In the genomic region with DNA sequence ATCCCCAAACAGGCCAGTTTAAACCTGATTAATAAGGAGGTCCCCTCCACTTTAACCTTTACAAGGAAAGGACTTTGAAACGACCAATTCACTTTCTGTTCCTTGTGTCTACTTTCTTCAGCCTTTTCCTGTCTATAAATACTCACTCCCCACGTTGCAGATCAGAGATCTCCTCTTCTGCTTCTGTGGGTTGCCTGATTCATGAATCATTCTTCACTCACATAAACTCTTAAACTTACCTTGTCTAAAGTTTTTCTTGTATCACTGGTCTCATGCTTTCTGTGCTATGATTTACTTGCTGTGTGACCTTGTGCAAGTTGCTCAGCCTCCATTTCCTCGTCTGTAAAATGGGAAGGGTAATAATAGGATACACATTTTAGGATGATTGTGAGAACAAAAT, we compare ENCODE assay signal across 28 cellular contexts.
"Had no signal": no experiment of that assay in that cellular context is flagged by ENCODE, and none has a peak within 500 bp of the region (broad histone marks: within the 10 kb centered on the region; RNA-seq: fewer than 3 reads in every experiment).

No MANE protein-coding gene starts in this region.

- H3K4me3 ChIP-seq: heart right ventricle, left ventricle myocardium inferior, lung, stomach, thyroid gland, upper lobe of left lung, vagina had no signal

- DNase-seq: activated B cell treated with CpG ODN at 0.5 μM for 24 hours; activated CD4-positive, alpha-beta T cell treated with anti-CD3 and anti-CD28 coated beads, Interleukin-2, amount 50 U/mL, for 1 hour; activated CD8-positive, alpha-beta memory T cell treated with anti-CD3 and anti-CD28 coated beads, Interleukin-2, amount 10 ng/mL, durations not matched to agents 7 days and 5 days; activated CD8-positive, alpha-beta T cell treated with anti-CD3 and anti-CD28 coated beads, Interleukin-2, amount 10 ng/mL, durations not matched to agents 7 days and 5 days; activated naive CD8-positive, alpha-beta T cell treated with anti-CD3 and anti-CD28 coated beads, Interleukin-2, amount 50 U/mL, for 24 hours; activated T-cell treated with anti-CD3 and anti-CD28 coated beads, Interleukin-2, amount 50 U/mL, for 48 hours; amygdala; cerebellar nuclear complex; cortex of kidney; endodermal cell; foreskin fibroblast; heart right ventricle; left ventricle myocardium inferior; mesendoderm; natural killer cell; right cardiac atrium; stimulated activated CD4-positive, alpha-beta T cell treated with anti-CD3 and anti-CD28 coated beads, Interleukin-15, amount 100 ng/mL, for 24 hours; stimulated activated CD4-positive, alpha-beta T cell treated with anti-CD3 and anti-CD28 coated beads, Interleukin-2, amount 100 ng/mL, for 24 hours; stimulated activated naive B cell treated with anti-CD40 and anti-IgM and Interleukin-4, amounts not matched to agents 10 μg/mL and 1 μg/mL and 100 μg/mL, for 72 hours; stomach; T-helper 2 cell; thyroid gland; upper lobe of left lung had no signal

- H3K27me3 ChIP-seq: heart right ventricle, stomach, thyroid gland, upper lobe of left lung, vagina had no signal

- H3K27me3 Mint-ChIP-seq: activated naive CD8-positive, alpha-beta T cell treated with anti-CD3 and anti-CD28 coated beads, Interleukin-2, amount 50 U/mL, for 24 hours; stimulated activated naive B cell treated with anti-CD40 and anti-IgM and Interleukin-4, amounts not matched to agents 10 μg/mL and 1 μg/mL and 100 μg/mL, for 72 hours had no signal

- H3K27ac ChIP-seq: left ventricle myocardium inferior, stomach, thyroid gland, upper lobe of left lung, vagina had no signal

- H3K36me3 ChIP-seq: heart right ventricle, left ventricle myocardium inferior, stomach, thyroid gland, upper lobe of left lung, vagina had no signal

- H3K27ac Mint-ChIP-seq: activated B cell treated with CpG ODN at 0.5 μM for 24 hours; activated CD8-positive, alpha-beta memory T cell treated with anti-CD3 and anti-CD28 coated beads, Interleukin-2, amount 10 ng/mL, durations not matched to agents 7 days and 5 days; activated CD8-positive, alpha-beta T cell treated with anti-CD3 and anti-CD28 coated beads, Interleukin-2, amount 10 ng/mL, durations not matched to agents 7 days and 5 days; activated naive CD4-positive, alpha-beta T cell treated with anti-CD3 and anti-CD28 coated beads, Interleukin-2, amount 50 U/mL, for 24 hours; activated naive CD8-positive, alpha-beta T cell treated with anti-CD3 and anti-CD28 coated beads, Interleukin-2, amount 50 U/mL, for 24 hours; activated T-helper 2 cell treated with anti-CD3 and anti-CD28 coated beads, Interferon-gamma antibody, Interleukin-2, Interleukin-4, amounts not matched to agents 10 μg/mL and 5 μg/mL and 100 μg/mL, durations not matched to agents 14 hours and 24 hours and 36 hours; endodermal cell; natural killer cell; stimulated activated naive B cell treated with anti-CD40 and anti-IgM and Interleukin-4, amounts not matched to agents 10 μg/mL and 1 μg/mL and 100 μg/mL, for 72 hours had no signal

- ATAC-seq: activated CD8-positive, alpha-beta memory T cell treated with anti-CD3 and anti-CD28 coated beads, Interleukin-2, amount 10 ng/mL, durations not matched to agents 7 days and 5 days; activated CD8-positive, alpha-beta T cell treated with anti-CD3 and anti-CD28 coated beads, Interleukin-2, amount 10 ng/mL, durations not matched to agents 7 days and 5 days; activated naive CD8-positive, alpha-beta T cell treated with anti-CD3 and anti-CD28 coated beads, Interleukin-2, amount 50 U/mL, for 24 hours; esophagus mucosa; natural killer cell; stimulated activated naive B cell treated with anti-CD40 and anti-IgM and Interleukin-4, amounts not matched to agents 10 μg/mL and 1 μg/mL and 100 μg/mL, for 72 hours had no signal

- H3K4me1 ChIP-seq: stomach, thyroid gland, upper lobe of left lung, vagina had no signal

- H3K4me3 Mint-ChIP-seq: activated B cell treated with CpG ODN at 0.5 μM for 24 hours; activated CD8-positive, alpha-beta memory T cell treated with anti-CD3 and anti-CD28 coated beads, Interleukin-2, amount 10 ng/mL, durations not matched to agents 7 days and 5 days; activated CD8-positive, alpha-beta T cell treated with anti-CD3 and anti-CD28 coated beads, Interleukin-2, amount 10 ng/mL, durations not matched to agents 7 days and 5 days; activated naive CD4-positive, alpha-beta T cell treated with anti-CD3 and anti-CD28 coated beads, Interleukin-2, amount 50 U/mL, for 24 hours; activated naive CD8-positive, alpha-beta T cell treated with anti-CD3 and anti-CD28 coated beads, Interleukin-2, amount 50 U/mL, for 24 hours; endodermal cell; natural killer cell; stimulated activated naive B cell treated with anti-CD40 and anti-IgM and Interleukin-4, amounts not matched to agents 10 μg/mL and 1 μg/mL and 100 μg/mL, for 72 hours had no signal

- H3K36me3 Mint-ChIP-seq: activated CD8-positive, alpha-beta memory T cell treated with anti-CD3 and anti-CD28 coated beads, Interleukin-2, amount 10 ng/mL, durations not matched to agents 7 days and 5 days; activated naive CD4-positive, alpha-beta T cell treated with anti-CD3 and anti-CD28 coated beads, Interleukin-2, amount 50 U/mL, for 24 hours; natural killer cell; stimulated activated naive B cell treated with anti-CD40 and anti-IgM and Interleukin-4, amounts not matched to agents 10 μg/mL and 1 μg/mL and 100 μg/mL, for 72 hours had no signal

- H3K9me3 ChIP-seq: heart right ventricle, left ventricle myocardium inferior, stomach, thyroid gland, upper lobe of left lung, vagina had no signal

- H3K9me3 Mint-ChIP-seq: activated B cell treated with CpG ODN at 0.5 μM for 24 hours; activated naive CD4-positive, alpha-beta T cell treated with anti-CD3 and anti-CD28 coated beads, Interleukin-2, amount 50 U/mL, for 24 hours; activated naive CD8-positive, alpha-beta T cell treated with anti-CD3 and anti-CD28 coated beads, Interleukin-2, amount 50 U/mL, for 24 hours; activated T-helper 2 cell treated with anti-CD3 and anti-CD28 coated beads, Interferon-gamma antibody, Interleukin-2, Interleukin-4, amounts not matched to agents 10 μg/mL and 5 μg/mL and 100 μg/mL, durations not matched to agents 14 hours and 24 hours and 36 hours; endodermal cell; stimulated activated naive B cell treated with anti-CD40 and anti-IgM and Interleukin-4, amounts not matched to agents 10 μg/mL and 1 μg/mL and 100 μg/mL, for 72 hours had no signal

- H3K4me1 Mint-ChIP-seq: activated B cell treated with CpG ODN at 0.5 μM for 24 hours; activated CD8-positive, alpha-beta memory T cell treated with anti-CD3 and anti-CD28 coated beads, Interleukin-2, amount 10 ng/mL, durations not matched to agents 7 days and 5 days; activated naive CD8-positive, alpha-beta T cell treated with anti-CD3 and anti-CD28 coated beads, Interleukin-2, amount 50 U/mL, for 24 hours; natural killer cell; stimulated activated naive B cell treated with anti-CD40 and anti-IgM and Interleukin-4, amounts not matched to agents 10 μg/mL and 1 μg/mL and 100 μg/mL, for 72 hours had no signal
